7 cellular contexts compared by ENCODE assay signal in the genomic region with DNA sequence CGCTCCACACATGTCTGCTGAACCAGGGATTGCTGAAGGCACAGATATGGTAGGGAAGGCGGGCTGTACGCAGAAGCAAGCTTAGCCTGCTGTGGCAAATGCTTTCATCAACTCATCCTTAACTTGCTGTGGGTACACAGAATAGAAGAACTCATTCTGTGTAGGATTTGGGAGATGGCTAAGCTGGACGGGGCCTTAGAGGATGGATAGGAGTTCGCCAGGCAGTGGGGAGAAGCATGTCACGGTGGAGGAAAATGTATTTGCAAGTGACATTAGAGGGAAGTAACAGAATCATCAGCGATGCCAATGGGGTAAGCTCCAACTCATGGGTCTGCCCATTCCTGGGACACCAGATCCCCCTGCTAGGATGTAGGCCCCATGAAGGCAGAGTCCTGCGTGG.
"Had no signal": no experiment of that assay in that cellular context is flagged by ENCODE, and none has a peak within 500 bp of the region (broad histone marks: within the 10 kb centered on the region; RNA-seq: fewer than 3 reads in every experiment).

No MANE protein-coding gene starts in this region.

- H3K4me1 ChIP-seq: HAP-1 had no signal

- H3K9me3 ChIP-seq: HAP-1 had no signal

- DNase-seq: GM23248, GOT3, H7 had no signal

- H3K4me3 ChIP-seq: GM23248, HAP-1 had no signal

- H3K27ac ChIP-seq: GM23248, HL-60 had no signal

- ATAC-seq: HCT116, HepG2 had no signal

- H3K36me3 ChIP-seq: HAP-1 had no signal
